In the genomic region with DNA sequence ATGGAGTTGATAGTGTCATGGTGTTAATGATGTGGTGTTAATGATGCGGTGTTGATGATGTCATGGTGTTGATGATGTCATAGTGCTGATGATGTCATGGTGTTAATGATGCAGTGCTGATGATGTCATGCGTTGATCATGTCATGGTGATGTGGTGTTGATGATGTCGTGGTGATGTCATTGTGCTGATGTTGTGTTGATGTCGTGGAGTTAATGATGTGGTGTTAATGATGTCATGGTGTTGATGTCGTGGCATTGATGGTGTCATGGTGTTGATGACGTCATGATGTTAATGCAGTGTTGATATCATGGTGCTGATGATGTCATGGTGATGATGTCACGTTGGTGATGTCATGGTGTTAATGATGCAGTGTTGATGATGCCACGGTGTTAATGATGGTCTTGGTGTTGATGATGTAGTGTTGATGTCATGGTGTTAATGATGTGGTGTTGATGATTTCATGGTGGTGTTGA, we compare ENCODE assay signal across 14 cellular contexts.
A peak's percentile ranks its signal among the peaks of the same experiment; 100 is the strongest.
DNase-seq lines count a peak whose midpoint lies in the region; ATAC-seq and TF ChIP-seq lines count a peak whose summit lies in the region.
"Had no signal": no experiment of that assay in that cellular context is flagged by ENCODE, and none has a peak within 500 bp of the region (broad histone marks: within the 10 kb centered on the region; RNA-seq: fewer than 3 reads in every experiment).

No MANE protein-coding gene starts in this region.

- CTCF ChIA-PET in HEK293 (lab: Yijun Ruan, JAX): interaction anchor here (0.5 kb wide), 1 partner anchor 30 kb away, joined by 4 read pairs; no protein-coding TSS in a partner anchor

- H3K9me3 ChIP-seq in HEK293 (ENCODE audit: control insufficient read depth, insufficient read depth, low read depth, low read length): no peaks in the 10 kb centered on the region

- POLR2A ChIA-PET in HEK293 (lab: Yijun Ruan, JAX): no interaction called here

- no peak for ATAC-seq in GM18873 (IDR thresholded peaks at IDR 0.05; ENCODE audit: low FRiP score, unreplicated experiment)
- ATAC-seq: Right ventricle myocardium inferior had no signal

- no peak for TF ChIP-seq CTCF in HEK293 (tag by site-specific recombination; IDR thresholded peaks at IDR 0.05)

- H3K4me3 ChIP-seq in HEK293 (ENCODE audit: low read depth, low read length): no peak overlapping the region
- H3K4me3 ChIP-seq: lung had no signal

- H3K27ac ChIP-seq in HEK293 (ENCODE audit: extremely low read depth, low read depth, low read length): no peak overlapping the region

- DNase-seq in DMS53 (lab: John Stamatoyannopoulos, UW) (peak; percentile 71), DMS53 treated with DMSO at 0.1 percent for 48 hours (lab: John Stamatoyannopoulos, UW; ENCODE audit: unreplicated experiment) (no peak), T1000 (lab: John Stamatoyannopoulos, UW) (peak; percentile 32), fibroblast of peridontal ligament (ENCODE audit: extremely low read depth) (peak; percentile 15), NCI-H1105 (lab: John Stamatoyannopoulos, UW) (no peak), NCI-H1436 treated with DMSO at 0.1 percent for 48 hours (lab: John Stamatoyannopoulos, UW) (no peak)
- DNase-seq: 8988T; activated T-cell treated with anti-CD3 and anti-CD28 coated beads, Interleukin-2, amount 50 U/mL, for 24 hours; NCI-H510A; small intestine had no signal

- H3K36me3 ChIP-seq in HEK293 (ENCODE audit: control insufficient read depth in 2 of 2, insufficient read depth in 1 of 2, low read length in 2 of 2): no peaks in the 10 kb centered on the region

- H3K4me1 ChIP-seq in HEK293 (ENCODE audit: control insufficient read depth, insufficient read depth, low read length): no peaks in the 10 kb centered on the region

TF ChIP-seq in HEK293, 187 proteins besides CTCF, POLR2A, EP300 and RAD21 (continues in another document):
- TF ChIP-seq TSHZ1 (tag by site-specific recombination; IDR thresholded peaks at IDR 0.05; ENCODE audit: borderline replicate concordance) (peak; percentile 87), ZNF514 (tag by site-specific recombination; IDR thresholded peaks at IDR 0.05) (no peak; the same call in 1 of the 2 replicates), PRDM2 (tag by site-specific recombination; IDR thresholded peaks at IDR 0.05; ENCODE audit: borderline replicate concordance) (0 out of 2 replicates have a peak, but pooled peaks have one; percentile 30), ZNF211 (tag by site-specific recombination; IDR thresholded peaks at IDR 0.05; ENCODE audit: low read depth) (peak; percentile 42), ZNF311 (tag by site-specific recombination; IDR thresholded peaks at IDR 0.05; ENCODE audit: borderline replicate concordance) (peak; percentile 97), ZNF335 (tag by site-specific recombination; conservative IDR thresholded peaks at IDR 0.05) (0 out of 2 replicates have a peak, but pooled peaks have one; percentile 31), MZF1 (tag by site-specific recombination; IDR thresholded peaks at IDR 0.05; ENCODE audit: borderline replicate concordance) (no peak), AEBP2 (tag by site-specific recombination; IDR thresholded peaks at IDR 0.05; ENCODE audit: borderline replicate concordance) (no peak), ZNF10 (tag by site-specific recombination; IDR thresholded peaks at IDR 0.05) (no peak; the same call in 1 of the 2 replicates)
- TF ChIP-seq, protein P1, sequence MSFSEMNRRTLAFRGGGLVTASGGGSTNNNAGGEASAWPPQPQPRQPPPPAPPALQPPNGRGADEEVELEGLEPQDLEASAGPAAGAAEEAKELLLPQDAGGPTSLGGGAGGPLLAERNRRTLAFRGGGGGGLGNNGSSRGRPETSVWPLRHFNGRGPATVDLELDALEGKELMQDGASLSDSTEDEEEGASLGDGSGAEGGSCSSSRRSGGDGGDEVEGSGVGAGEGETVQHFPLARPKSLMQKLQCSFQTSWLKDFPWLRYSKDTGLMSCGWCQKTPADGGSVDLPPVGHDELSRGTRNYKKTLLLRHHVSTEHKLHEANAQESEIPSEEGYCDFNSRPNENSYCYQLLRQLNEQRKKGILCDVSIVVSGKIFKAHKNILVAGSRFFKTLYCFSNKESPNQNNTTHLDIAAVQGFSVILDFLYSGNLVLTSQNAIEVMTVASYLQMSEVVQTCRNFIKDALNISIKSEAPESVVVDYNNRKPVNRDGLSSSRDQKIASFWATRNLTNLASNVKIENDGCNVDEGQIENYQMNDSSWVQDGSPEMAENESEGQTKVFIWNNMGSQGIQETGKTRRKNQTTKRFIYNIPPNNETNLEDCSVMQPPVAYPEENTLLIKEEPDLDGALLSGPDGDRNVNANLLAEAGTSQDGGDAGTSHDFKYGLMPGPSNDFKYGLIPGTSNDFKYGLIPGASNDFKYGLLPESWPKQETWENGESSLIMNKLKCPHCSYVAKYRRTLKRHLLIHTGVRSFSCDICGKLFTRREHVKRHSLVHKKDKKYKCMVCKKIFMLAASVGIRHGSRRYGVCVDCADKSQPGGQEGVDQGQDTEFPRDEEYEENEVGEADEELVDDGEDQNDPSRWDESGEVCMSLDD (tag by site-specific recombination; IDR thresholded peaks at IDR 0.05): peak; percentile 55

Comparison
In these comparisons a context has a peak if more than half of its experiments do, and no peak if none do; other contexts are left out.
1. DNase-seq: peak in DMS53 (single experiment), T1000 (single experiment) and fibroblast of peridontal ligament (single experiment); none in DMS53 treated with DMSO at 0.1 percent for 48 hours (single experiment), NCI-H1105 (single experiment) and NCI-H1436 treated with DMSO at 0.1 percent for 48 hours (single experiment).